23 cellular contexts compared by ENCODE assay signal in the genomic region with DNA sequence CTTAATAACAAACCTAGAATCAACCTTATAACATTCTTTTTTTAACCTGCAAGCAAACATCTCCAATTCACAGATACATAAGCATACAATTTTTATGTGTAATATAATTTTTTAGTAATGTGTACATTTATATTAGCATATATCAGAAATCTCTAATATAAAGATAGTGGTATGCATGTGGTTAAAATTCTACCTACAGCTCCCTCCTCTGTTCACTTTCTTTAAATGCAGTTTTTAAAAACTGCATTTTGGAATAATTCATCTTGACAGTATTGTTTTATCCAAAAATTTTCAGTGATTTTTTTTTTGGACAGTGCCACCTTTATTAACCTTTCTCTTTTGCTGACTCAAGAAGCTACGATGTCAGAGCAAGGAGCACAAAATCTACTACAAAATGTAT. TPM values are rescaled to one million over a fixed set of nuclear protein-coding genes. Genes with fewer than 3 reads are reported as not detected.
DNase-seq lines count a peak whose midpoint lies in the region; ATAC-seq and TF ChIP-seq lines count a peak whose summit lies in the region.
"Had no signal": no experiment of that assay in that cellular context is flagged by ENCODE, and none has a peak within 500 bp of the region (broad histone marks: within the 10 kb centered on the region; RNA-seq: fewer than 3 reads in every experiment).

No MANE protein-coding gene starts in this region.

- H3K4me3 Mint-ChIP-seq in brain = no peak overlapping the region
- no peak overlapping the region for H3K4me3 Mint-ChIP-seq in activated CD4-positive, alpha-beta T cell treated with anti-CD3 and anti-CD28 coated beads, Interleukin-2, amount 10 ng/mL, durations not matched to agents 24 days and 14 days
- H3K4me3 Mint-ChIP-seq: activated CD4-positive, alpha-beta T cell treated with anti-CD3 and anti-CD28 coated beads, Interleukin-2, amount 10 ng/mL, durations not matched to agents 7 days and 5 days; activated naive CD8-positive, alpha-beta T cell treated with anti-CD3 and anti-CD28 coated beads for 36 hours; activated T-cell treated with anti-CD3 and anti-CD28 coated beads, Interleukin-2, amount 50 U/mL, for 24 hours had no signal

- TF ChIP-seq CTCF in heart left ventricle (IDR thresholded peaks at IDR 0.05) (peak in 11 of 12 donors; percentile 6 to 38 (median 20)), LNCaP clone FGC (IDR thresholded peaks at IDR 0.05; ENCODE audit: control insufficient read depth, extremely low read depth, insufficient read depth) (peak; percentile 39), brain (conservative IDR thresholded peaks at IDR 0.05) (peak; percentile 32 to 47), retinal pigment epithelial cell (conservative IDR thresholded peaks at IDR 0.05; ENCODE audit: low read depth, low read length) (peak; percentile 38)

- no peak overlapping the region for H3K27ac Mint-ChIP-seq in brain
- H3K27ac Mint-ChIP-seq in activated CD4-positive, alpha-beta T cell treated with anti-CD3 and anti-CD28 coated beads, Interleukin-2, amount 10 ng/mL, durations not matched to agents 24 days and 14 days = no peak overlapping the region
- H3K27ac Mint-ChIP-seq: activated CD4-positive, alpha-beta T cell treated with anti-CD3 and anti-CD28 coated beads, Interleukin-2, amount 10 ng/mL, durations not matched to agents 7 days and 5 days; activated naive CD8-positive, alpha-beta T cell treated with anti-CD3 and anti-CD28 coated beads for 36 hours; activated T-cell treated with anti-CD3 and anti-CD28 coated beads, Interleukin-2, amount 50 U/mL, for 24 hours had no signal

- intact Hi-C loops in heart left ventricle (cut with DNase I) = no loop called here
- intact Hi-C loops in left cardiac atrium (cut with DNase I) = no loop called here
- intact Hi-C loops in activated CD4-positive, alpha-beta T cell treated with anti-CD3 and anti-CD28 coated beads, Interleukin-2, amount 10 ng/mL, durations not matched to agents 24 days and 14 days (cut with micrococcal nuclease) = no loop called here

- H3K27ac ChIP-seq in heart left ventricle = no peak overlapping the region
- H3K27ac ChIP-seq: pancreas, upper lobe of left lung had no signal

- no peak for TF ChIP-seq POLR2A in heart left ventricle (IDR thresholded peaks at IDR 0.05)

- no peaks in the 10 kb centered on the region for H3K27me3 ChIP-seq in heart left ventricle
- H3K27me3 ChIP-seq: pancreas, upper lobe of left lung had no signal

- H3K4me3 ChIP-seq in heart left ventricle (no peak overlapping the region), LNCaP clone FGC (ENCODE audit: low read depth, low read length) (no peak overlapping the region), retinal pigment epithelial cell (ENCODE audit: low read length) (no peak overlapping the region)
- H3K4me3 ChIP-seq: K562, pancreas, smooth muscle cell, upper lobe of left lung had no signal

- ATAC-seq in heart left ventricle = no peak
- ATAC-seq in left cardiac atrium = no peak
- no peak for ATAC-seq in GM18907 (IDR thresholded peaks at IDR 0.05; ENCODE audit: unreplicated experiment)
- ATAC-seq in GM21619 (IDR thresholded peaks at IDR 0.05; ENCODE audit: unreplicated experiment) = no peak
- ATAC-seq: K562, pancreas had no signal

- H3K27me3 Mint-ChIP-seq in brain = peaks cover 5% of the 10 kb centered on the region
- peaks cover 24% of the 10 kb centered on the region for H3K27me3 Mint-ChIP-seq in activated CD4-positive, alpha-beta T cell treated with anti-CD3 and anti-CD28 coated beads, Interleukin-2, amount 10 ng/mL, durations not matched to agents 24 days and 14 days

- peaks cover 0 to 19% (median 5%) of the 10 kb centered on the region in 12 donors for H3K9me3 ChIP-seq in heart left ventricle
- H3K9me3 ChIP-seq: pancreas had no signal

- DNase-seq in heart left ventricle = no peak
- DNase-seq in left cardiac atrium = no peak
- DNase-seq in LNCaP clone FGC (ENCODE audit: low read depth) = no peak
- DNase-seq in retinal pigment epithelial cell (ENCODE audit: low read depth) = no peak
- DNase-seq in activated CD4-positive, alpha-beta T cell treated with anti-CD3 and anti-CD28 coated beads, Interleukin-2, amount 10 ng/mL, durations not matched to agents 24 days and 14 days = no peak
- DNase-seq: activated CD4-positive, alpha-beta T cell treated with anti-CD3 and anti-CD28 coated beads, Interleukin-2, amount 10 ng/mL, durations not matched to agents 7 days and 5 days; activated naive CD8-positive, alpha-beta T cell treated with anti-CD3 and anti-CD28 coated beads for 36 hours; activated T-cell treated with anti-CD3 and anti-CD28 coated beads, Interleukin-2, amount 50 U/mL, for 24 hours; cerebellar nuclear complex; DMS79; HCEC 1CT; head of caudate nucleus; NCI-H1694 treated with DMSO at 0.1 percent for 48 hours; NCI-H526 treated with DMSO at 0.1 percent for 48 hours; pancreas; RPMI8226; stimulated activated naive CD4-positive, alpha-beta T cell treated with Interleukin-2 at 50 U/mL for 16 hours; upper lobe of left lung had no signal

- no peaks in the 10 kb centered on the region for H3K4me1 Mint-ChIP-seq in brain
- peaks cover 1% of the 10 kb centered on the region for H3K4me1 Mint-ChIP-seq in activated CD4-positive, alpha-beta T cell treated with anti-CD3 and anti-CD28 coated beads, Interleukin-2, amount 10 ng/mL, durations not matched to agents 24 days and 14 days
- H3K4me1 Mint-ChIP-seq: activated CD4-positive, alpha-beta T cell treated with anti-CD3 and anti-CD28 coated beads, Interleukin-2, amount 10 ng/mL, durations not matched to agents 7 days and 5 days had no signal

- 70 to 85% (median 82%) methylated on average over 1 of the region's 1 CpG for WGBS in heart left ventricle, 4 donors

- no peaks in the 10 kb centered on the region for H3K36me3 Mint-ChIP-seq in brain
- H3K36me3 Mint-ChIP-seq in activated CD4-positive, alpha-beta T cell treated with anti-CD3 and anti-CD28 coated beads, Interleukin-2, amount 10 ng/mL, durations not matched to agents 24 days and 14 days (ENCODE audit: low read depth) = no peaks in the 10 kb centered on the region

- H3K9me3 Mint-ChIP-seq in brain = peaks cover 0 to 9% (median 2%) of the 10 kb centered on the region in 5 experiments
- peaks cover 8% of the 10 kb centered on the region for H3K9me3 Mint-ChIP-seq in activated CD4-positive, alpha-beta T cell treated with anti-CD3 and anti-CD28 coated beads, Interleukin-2, amount 10 ng/mL, durations not matched to agents 24 days and 14 days

- no peaks in the 10 kb centered on the region for H3K4me1 ChIP-seq in heart left ventricle
- H3K4me1 ChIP-seq: pancreas, upper lobe of left lung had no signal

- no peaks in the 10 kb centered on the region for H3K36me3 ChIP-seq in heart left ventricle
- H3K36me3 ChIP-seq: pancreas, upper lobe of left lung had no signal

RNA-seq across cellular contexts. Expression of a gene that starts 13.2 kb away (rescaled TPM):
- total RNA-seq in heart left ventricle (10 to 100 TPM; 16.0 to 28.3 (median 20.7) TPM), left cardiac atrium (10 to 100 TPM; 14.1 to 15.2 TPM)
- polyA plus RNA-seq in heart left ventricle (10 to 100 TPM in 1 of 2 donors, 1 to 10 TPM in 1; 7.6 to 24.7 TPM), brain (ENCODE audit: insufficient read depth, low read depth, low replicate concordance) (35.8 TPM)
- 26.6 and 27.6 TPM in 2 replicates for total RNA-seq in activated CD4-positive, alpha-beta T cell treated with anti-CD3 and anti-CD28 coated beads, Interleukin-2, amount 10 ng/mL, durations not matched to agents 24 days and 14 days
